ENCODE assay signal across 8 cellular contexts in genomic region chr9:33081128-33081851, GRCh38. TPM values are rescaled to one million over a fixed set of nuclear protein-coding genes. Genes with fewer than 3 reads are reported as not detected.
A peak's percentile ranks its signal among the peaks of the same experiment; 100 is the strongest.
DNase-seq lines count a peak whose midpoint lies in the region; ATAC-seq and TF ChIP-seq lines count a peak whose summit lies in the region.

No MANE protein-coding gene starts in this region.

- H3K36me3 Mint-ChIP-seq in activated CD4-positive, alpha-beta T cell treated with anti-CD3 and anti-CD28 coated beads, Interleukin-2, amount 10 ng/mL, durations not matched to agents 24 days and 14 days (ENCODE audit: low read depth) = peaks cover 3% of the 10 kb centered on the region

- intact Hi-C loops in activated CD4-positive, alpha-beta T cell treated with anti-CD3 and anti-CD28 coated beads, Interleukin-2, amount 10 ng/mL, durations not matched to agents 24 days and 14 days (cut with micrococcal nuclease) = loop anchor here (1.0 to 5.0 kb wide), 4 partner anchors 36 to 144 kb away; partner anchors contain the start of gene B4GALT1
- intact Hi-C loops in lower lobe of right lung (cut with DNase I) = loop anchor here (5.0 kb wide), 1 partner anchor 146 kb away; no protein-coding TSS in a partner anchor

- H3K4me1 Mint-ChIP-seq in activated CD4-positive, alpha-beta T cell treated with anti-CD3 and anti-CD28 coated beads, Interleukin-2, amount 10 ng/mL, durations not matched to agents 24 days and 14 days = peaks cover 36% of the 10 kb centered on the region

- H3K27ac ChIP-seq in ectodermal cell (ENCODE audit: insufficient read depth, low read depth, low read length, poor library complexity, severe bottlenecking) = no peak overlapping the region
- H3K27ac ChIP-seq in lower lobe of right lung = peak overlapping the region; percentile 59

- H3K4me1 ChIP-seq in ectodermal cell (ENCODE audit: control insufficient read depth, insufficient read depth, low read length) (peaks cover 5% of the 10 kb centered on the region), lower lobe of right lung (peaks cover 28% of the 10 kb centered on the region)

- ATAC-seq in HG03432 (IDR thresholded peaks at IDR 0.05; ENCODE audit: unreplicated experiment) = peak; percentile 50
- peak; percentile 73 for ATAC-seq in lower lobe of right lung

- peak; percentile 75 for TF ChIP-seq CTCF in lower lobe of right lung (IDR thresholded peaks at IDR 0.05)

- H3K36me3 ChIP-seq in ectodermal cell (ENCODE audit: control insufficient read depth, insufficient read depth, low read length) = no peaks in the 10 kb centered on the region
- H3K36me3 ChIP-seq in lower lobe of right lung = no peaks in the 10 kb centered on the region

- H3K4me3 Mint-ChIP-seq in activated CD4-positive, alpha-beta T cell treated with anti-CD3 and anti-CD28 coated beads, Interleukin-2, amount 10 ng/mL, durations not matched to agents 24 days and 14 days = no peak overlapping the region

- peak overlapping the region; percentile 13 for H3K4me3 ChIP-seq in ectodermal cell (ENCODE audit: insufficient read depth, low read depth, low read length)
- H3K4me3 ChIP-seq in lower lobe of right lung = peak overlapping the region; percentile 12

- no peaks in the 10 kb centered on the region for H3K9me3 ChIP-seq in ectodermal cell (ENCODE audit: control insufficient read depth, low read length)
- H3K9me3 ChIP-seq in lower lobe of right lung = no peaks in the 10 kb centered on the region

- no peaks in the 10 kb centered on the region for H3K27me3 Mint-ChIP-seq in activated CD4-positive, alpha-beta T cell treated with anti-CD3 and anti-CD28 coated beads, Interleukin-2, amount 10 ng/mL, durations not matched to agents 24 days and 14 days

- H3K27ac Mint-ChIP-seq in activated CD4-positive, alpha-beta T cell treated with anti-CD3 and anti-CD28 coated beads, Interleukin-2, amount 10 ng/mL, durations not matched to agents 24 days and 14 days = no peak overlapping the region

- H3K27me3 ChIP-seq in ectodermal cell (ENCODE audit: control insufficient read depth, insufficient read depth, low read length, poor library complexity, severe bottlenecking) = peaks cover 4% of the 10 kb centered on the region
- H3K27me3 ChIP-seq in lower lobe of right lung (ENCODE audit: low read depth) = no peaks in the 10 kb centered on the region

- no peaks in the 10 kb centered on the region for H3K9me3 Mint-ChIP-seq in activated CD4-positive, alpha-beta T cell treated with anti-CD3 and anti-CD28 coated beads, Interleukin-2, amount 10 ng/mL, durations not matched to agents 24 days and 14 days

- 24 to 28% methylated on average over 8 to 9 of the region's 9 CpGs for WGBS in ectodermal cell, 2 experiments

- DNase-seq in activated gamma-delta T cell treated with Interleukin-2 at 50 U/mL for 16 hours (peak; percentile 56), activated gamma-delta T cell (lab: John Stamatoyannopoulos, UW) (no peak), NCI-H524 treated with DMSO at 0.1 percent for 48 hours (lab: John Stamatoyannopoulos, UW) (peak; percentile 53), lower lobe of right lung (no peak)
- DNase-seq in activated CD4-positive, alpha-beta T cell treated with anti-CD3 and anti-CD28 coated beads, Interleukin-2, amount 10 ng/mL, durations not matched to agents 24 days and 14 days = peak; percentile 93
- peak in 2 of 3 experiments; percentile 25 to 53 for DNase-seq in stimulated activated CD4-positive, alpha-beta T cell treated with anti-CD3 and anti-CD28 coated beads, TNF-alpha, amount 100 ng/mL, for 4 hours (ENCODE audit: low read depth in 3 of 3)

RNA-seq across cellular contexts. Expression of gene SMU1, which starts 4.8 kb away (rescaled TPM):
- total RNA-seq in activated CD4-positive, alpha-beta T cell treated with anti-CD3 and anti-CD28 coated beads, Interleukin-2, amount 10 ng/mL, durations not matched to agents 24 days and 14 days = 28.6 and 30.2 TPM in 2 replicates
- polyA plus RNA-seq in ectodermal cell (2013, experiment 1 of 4) = 28.2 TPM
- 28.9 TPM for polyA plus RNA-seq in ectodermal cell (2013, experiment 2 of 4)
- 16.5 TPM for polyA plus RNA-seq in ectodermal cell (2013, experiment 3 of 4)
- polyA plus RNA-seq in ectodermal cell (2013, experiment 4 of 4) = 17.8 TPM
- 20.5 TPM for total RNA-seq in lower lobe of right lung

RNA-seq across cellular contexts. Expression of gene DNAJA1, which starts 56.2 kb away (rescaled TPM):
- total RNA-seq in activated CD4-positive, alpha-beta T cell treated with anti-CD3 and anti-CD28 coated beads, Interleukin-2, amount 10 ng/mL, durations not matched to agents 24 days and 14 days = 319 and 328 TPM in 2 replicates
- 228 TPM for polyA plus RNA-seq in ectodermal cell (2013, experiment 1 of 4)
- 202 TPM for polyA plus RNA-seq in ectodermal cell (2013, experiment 2 of 4)
- 154 TPM for polyA plus RNA-seq in ectodermal cell (2013, experiment 3 of 4)
- 171 TPM for polyA plus RNA-seq in ectodermal cell (2013, experiment 4 of 4)
- 155 TPM for total RNA-seq in lower lobe of right lung

Comparison
In these comparisons a context has a peak if more than half of its experiments do, and no peak if none do; other contexts are left out.
1. DNase-seq: peak in activated gamma-delta T cell treated with Interleukin-2 at 50 U/mL for 16 hours (single experiment), NCI-H524 treated with DMSO at 0.1 percent for 48 hours (single experiment), activated CD4-positive, alpha-beta T cell treated with anti-CD3 and anti-CD28 coated beads, Interleukin-2, amount 10 ng/mL, durations not matched to agents 24 days and 14 days (single experiment) and stimulated activated CD4-positive, alpha-beta T cell treated with anti-CD3 and anti-CD28 coated beads, TNF-alpha, amount 100 ng/mL, for 4 hours (2 of 3); none in activated gamma-delta T cell (single experiment) and lower lobe of right lung (single experiment).